21 cellular contexts compared by ENCODE assay signal in the genomic region with DNA sequence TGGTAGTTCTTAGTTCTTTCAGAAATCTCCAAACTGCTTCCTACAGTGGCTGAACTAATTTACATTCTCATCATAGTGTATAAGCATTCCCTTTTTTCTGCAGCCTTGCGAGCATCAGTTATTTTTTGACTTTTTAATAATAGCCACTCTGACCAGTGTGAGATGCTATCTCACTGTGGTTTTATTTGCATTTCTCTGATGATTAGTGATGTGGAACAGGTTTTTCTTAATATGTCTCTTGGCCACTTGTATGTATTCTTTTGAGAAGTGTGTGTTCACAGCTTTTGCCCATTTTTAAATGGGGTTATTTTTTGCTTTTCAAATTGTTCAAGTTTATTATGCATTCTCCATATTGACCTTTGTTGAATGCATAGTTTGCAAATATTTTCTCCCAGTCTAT.
DNase-seq lines count a peak whose midpoint lies in the region; ATAC-seq lines count a peak whose summit lies in the region.
"Had no signal": no experiment of that assay in that cellular context is flagged by ENCODE, and none has a peak within 500 bp of the region (broad histone marks: within the 10 kb centered on the region; RNA-seq: fewer than 3 reads in every experiment).

No MANE protein-coding gene starts in this region.

- intact Hi-C loops in sciatic nerve (cut with DNase I) = no loop called here

- DNase-seq in sciatic nerve (ENCODE audit: low spot score) (no peak), NCI-H524 treated with DMSO at 0.1 percent for 48 hours (lab: John Stamatoyannopoulos, UW) (no peak)
- DNase-seq: BE2C; CD4-positive, alpha-beta T cell; COR-L47; DMS79; HCEC 1CT; MV-4-11; NCI-H1105 treated with DMSO at 0.1 percent for 48 hours; NCI-H1694; NCI-H2081; NCI-H2171 treated with DMSO at 0.1 percent for 48 hours; PC-3; SHP77; T1000 had no signal

- ATAC-seq in GM18511 (IDR thresholded peaks at IDR 0.05; ENCODE audit: unreplicated experiment) (peak; percentile 77), HG02852 (IDR thresholded peaks at IDR 0.05; ENCODE audit: unreplicated experiment) (peak; percentile 74), HG03565 (IDR thresholded peaks at IDR 0.05; ENCODE audit: unreplicated experiment) (peak; percentile 63), sciatic nerve (no peak), GM21717 (IDR thresholded peaks at IDR 0.05; ENCODE audit: unreplicated experiment) (no peak), GM21576 (IDR thresholded peaks at IDR 0.05; ENCODE audit: unreplicated experiment) (no peak)
- ATAC-seq: GM23338, PC-3 had no signal

Comparison
In these comparisons a context has a peak if more than half of its experiments do, and no peak if none do; other contexts are left out.
1. ATAC-seq: peak in GM18511 (single experiment), HG02852 (single experiment) and HG03565 (single experiment); none in sciatic nerve (single experiment), GM21717 (single experiment) and GM21576 (single experiment).